ENCODE assay signal across 1 cellular context in genomic region chr9:36314740-36315139, GRCh38.
A peak's percentile ranks its signal among the peaks of the same experiment; 100 is the strongest.
TF ChIP-seq lines count a peak whose summit lies in the region.

No MANE protein-coding gene starts in this region.

TF ChIP-seq in HepG2, 621 proteins besides CTCF, POLR2A, EP300 and RAD21 (continued from another document):
- no peak for TF ChIP-seq U2AF1 (optimal IDR thresholded peaks at IDR 0.05; ENCODE audit: low read depth, low read length)
- TF ChIP-seq TGIF2 (CRISPR knock-in tag; IDR thresholded peaks at IDR 0.05): no peak
- TF ChIP-seq, protein P1, sequence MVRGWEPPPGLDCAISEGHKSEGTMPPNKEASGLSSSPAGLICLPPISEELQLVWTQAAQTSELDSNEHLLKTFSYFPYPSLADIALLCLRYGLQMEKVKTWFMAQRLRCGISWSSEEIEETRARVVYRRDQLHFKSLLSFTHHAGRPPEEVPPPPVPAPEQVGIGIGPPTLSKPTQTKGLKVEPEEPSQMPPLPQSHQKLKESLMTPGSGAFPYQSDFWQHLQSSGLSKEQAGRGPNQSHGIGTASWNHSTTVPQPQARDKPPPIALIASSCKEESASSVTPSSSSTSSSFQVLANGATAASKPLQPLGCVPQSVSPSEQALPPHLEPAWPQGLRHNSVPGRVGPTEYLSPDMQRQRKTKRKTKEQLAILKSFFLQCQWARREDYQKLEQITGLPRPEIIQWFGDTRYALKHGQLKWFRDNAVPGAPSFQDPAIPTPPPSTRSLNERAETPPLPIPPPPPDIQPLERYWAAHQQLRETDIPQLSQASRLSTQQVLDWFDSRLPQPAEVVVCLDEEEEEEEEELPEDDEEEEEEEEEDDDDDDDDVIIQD (CRISPR knock-in tag; IDR thresholded peaks at IDR 0.05; ENCODE audit: low read depth): no peak
- TF ChIP-seq ZNF770 (CRISPR knock-in tag; IDR thresholded peaks at IDR 0.05): peak; percentile 90
